In genomic region chr18:48470484-48471180, GRCh38 we compare ENCODE assay signal across 19 cellular contexts.
DNase-seq lines count a peak whose midpoint lies in the region; ATAC-seq and TF ChIP-seq lines count a peak whose summit lies in the region.
"Had no signal": no experiment of that assay in that cellular context is flagged by ENCODE, and none has a peak within 500 bp of the region (broad histone marks: within the 10 kb centered on the region; RNA-seq: fewer than 3 reads in every experiment).

No MANE protein-coding gene starts in this region.

- DNase-seq in BJ (ENCODE audit: low read depth) (peak; percentile 53), amniotic stem cell (lab: John Stamatoyannopoulos, UW) (peak; percentile 5), left ventricle myocardium inferior (no peak), GM23338 (ENCODE audit: low spot score) (no peak)
- no peak for DNase-seq in stimulated activated naive CD8-positive, alpha-beta T cell treated with anti-CD3 and anti-CD28 coated beads, Interleukin-15, amount 100 ng/mL, for 72 hours
- DNase-seq: activated CD4-positive, alpha-beta T cell treated with anti-CD3 and anti-CD28 coated beads for 1 hour; activated gamma-delta T cell treated with Interleukin-2 at 50 U/mL for 16 hours; dermis blood vessel endothelial cell; erythroblast; hypothalamus; kidney glomerular epithelial cell; NCI-H1417 treated with DMSO at 0.1 percent for 48 hours; pancreas; SIG-M5; stimulated activated naive CD4-positive, alpha-beta T cell had no signal

- peak overlapping the region; percentile 85 for H3K27ac ChIP-seq in left ventricle myocardium inferior (replicated peaks)
- H3K27ac ChIP-seq in skeletal muscle tissue (ENCODE audit: low read depth, low read length), result peak overlapping the region; percentile 26
- no peak overlapping the region for H3K27ac ChIP-seq in GM23338 (ENCODE audit: low read depth)
- H3K27ac ChIP-seq: pancreas had no signal

- H2AFZ ChIP-seq in GM23338, result no peak overlapping the region

- H3K4me1 ChIP-seq in left ventricle myocardium inferior, result peaks cover 14% of the 10 kb centered on the region
- H3K4me1 ChIP-seq in skeletal muscle tissue (ENCODE audit: control insufficient read depth in 3 of 3, insufficient read depth in 3 of 3, low read length in 3 of 3), result peaks cover 0 to 4% (median 2%) of the 10 kb centered on the region in 3 donors
- no peaks in the 10 kb centered on the region for H3K4me1 ChIP-seq in GM23338 (ENCODE audit: insufficient read depth)
- H3K4me1 ChIP-seq: pancreas had no signal

- POLR2A ChIA-PET in BJ (lab: Charles Lee), result no interaction called here

- peaks cover 5% of the 10 kb centered on the region; the same call in 1 of the 3 replicates for H3K9me3 Mint-ChIP-seq in GM23338
- H3K9me3 Mint-ChIP-seq in stimulated activated naive CD8-positive, alpha-beta T cell treated with anti-CD3 and anti-CD28 coated beads, Interleukin-15, amount 100 ng/mL, for 72 hours, result peaks cover 0 to 9% of the 10 kb centered on the region in 2 donors

- H3K9ac ChIP-seq in skeletal muscle tissue (ENCODE audit: low read depth in 1 of 3, low read length in 3 of 3), result no peak overlapping the region

- no peak overlapping the region for H3K4me3 Mint-ChIP-seq in GM23338
- H3K4me3 Mint-ChIP-seq in stimulated activated naive CD8-positive, alpha-beta T cell treated with anti-CD3 and anti-CD28 coated beads, Interleukin-15, amount 100 ng/mL, for 72 hours, result no peak overlapping the region

- no peaks in the 10 kb centered on the region for H3K79me2 ChIP-seq in GM23338 (replicated peaks; ENCODE audit: insufficient read depth)

- no peak overlapping the region for H3K4me2 ChIP-seq in GM23338

- no peak overlapping the region for H3K4me3 ChIP-seq in BJ (ENCODE audit: low read depth, low read length)
- H3K4me3 ChIP-seq in left ventricle myocardium inferior, result no peak overlapping the region
- peak overlapping the region in 1 of 3 donors; percentile 23 for H3K4me3 ChIP-seq in skeletal muscle tissue (ENCODE audit: low read length in 3 of 3)
- no peak overlapping the region for H3K4me3 ChIP-seq in GM23338
- H3K4me3 ChIP-seq: GM12878, pancreas had no signal

- no peak for TF ChIP-seq CTCF in BJ (IDR thresholded peaks at IDR 0.05; ENCODE audit: insufficient read depth, low read depth, low read length)
- TF ChIP-seq CTCF in left ventricle myocardium inferior (IDR thresholded peaks at IDR 0.05; ENCODE audit: borderline replicate concordance), result no peak
- TF ChIP-seq CTCF in GM23338 (conservative IDR thresholded peaks at IDR 0.05; ENCODE audit: low read depth in 2 of 2), result no peak

- no peaks in the 10 kb centered on the region for H3K36me3 Mint-ChIP-seq in GM23338 (ENCODE audit: low read depth)

- H3K27me3 ChIP-seq in BJ (ENCODE audit: control insufficient read depth, insufficient read depth, low read length) (no peaks in the 10 kb centered on the region), left ventricle myocardium inferior (ENCODE audit: low read depth) (no peaks in the 10 kb centered on the region), skeletal muscle tissue (ENCODE audit: control insufficient read depth in 3 of 3, insufficient read depth in 3 of 3, low read length in 3 of 3) (no peaks in the 10 kb centered on the region), GM23338 (ENCODE audit: insufficient read depth) (no peaks in the 10 kb centered on the region)
- H3K27me3 ChIP-seq: pancreas had no signal

- no peaks in the 10 kb centered on the region for H3K9me2 ChIP-seq in GM23338 (ENCODE audit: insufficient read depth)

- intact Hi-C loops in left ventricle myocardium inferior (cut with micrococcal nuclease), result no loop called here

- H3K27ac Mint-ChIP-seq in GM23338, result no peak overlapping the region
- no peak overlapping the region for H3K27ac Mint-ChIP-seq in stimulated activated naive CD8-positive, alpha-beta T cell treated with anti-CD3 and anti-CD28 coated beads, Interleukin-15, amount 100 ng/mL, for 72 hours

- H3K27me3 Mint-ChIP-seq in GM23338 (ENCODE audit: insufficient read depth, low read depth, poor library complexity), result peaks cover 8% of the 10 kb centered on the region
- peaks cover 67% of the 10 kb centered on the region for H3K27me3 Mint-ChIP-seq in stimulated activated naive CD8-positive, alpha-beta T cell treated with anti-CD3 and anti-CD28 coated beads, Interleukin-15, amount 100 ng/mL, for 72 hours

- CTCF ChIA-PET in BJ (lab: Yijun Ruan, JAX), result interaction anchor here (0.6 to 2.2 kb wide), 7 partner anchors 10 to 747 kb away, joined by 3 to 7 read pairs (median 3); no protein-coding TSS in a partner anchor

- no peaks in the 10 kb centered on the region for H4K20me1 ChIP-seq in GM23338 (replicated peaks; ENCODE audit: insufficient read depth)

- H3K4me1 Mint-ChIP-seq in GM23338, result no peaks in the 10 kb centered on the region
- H3K4me1 Mint-ChIP-seq in stimulated activated naive CD8-positive, alpha-beta T cell treated with anti-CD3 and anti-CD28 coated beads, Interleukin-15, amount 100 ng/mL, for 72 hours, result no peaks in the 10 kb centered on the region

- ATAC-seq in GM21360 (IDR thresholded peaks at IDR 0.05; ENCODE audit: unreplicated experiment) (no peak), GM23338 (no peak), HG02938 (IDR thresholded peaks at IDR 0.05; ENCODE audit: unreplicated experiment) (no peak)
- ATAC-seq in stimulated activated naive CD8-positive, alpha-beta T cell treated with anti-CD3 and anti-CD28 coated beads, Interleukin-15, amount 100 ng/mL, for 72 hours, result no peak
- ATAC-seq: GM12878 had no signal

- H3K36me3 ChIP-seq in BJ (ENCODE audit: control insufficient read depth, insufficient read depth, low read length), result no peaks in the 10 kb centered on the region
- no peaks in the 10 kb centered on the region for H3K36me3 ChIP-seq in left ventricle myocardium inferior
- no peaks in the 10 kb centered on the region for H3K36me3 ChIP-seq in skeletal muscle tissue (ENCODE audit: control insufficient read depth in 3 of 3, insufficient read depth in 3 of 3, low read length in 3 of 3)
- H3K36me3 ChIP-seq in GM23338 (ENCODE audit: insufficient read depth), result no peaks in the 10 kb centered on the region
- H3K36me3 ChIP-seq: pancreas had no signal

- H3F3A ChIP-seq in GM23338 (replicated peaks; ENCODE audit: low read depth), result no peaks in the 10 kb centered on the region

- no peaks in the 10 kb centered on the region for H3K9me3 ChIP-seq in left ventricle myocardium inferior (replicated peaks)
- H3K9me3 ChIP-seq in skeletal muscle tissue (ENCODE audit: control insufficient read depth in 3 of 3, low read length in 3 of 3), result no peaks in the 10 kb centered on the region
- H3K9me3 ChIP-seq: pancreas had no signal

TF ChIP-seq in GM23338, 12 proteins besides CTCF, POLR2A, EP300 and RAD21 (continues in another document):
- TF ChIP-seq EZH2phosphoT487 (IDR thresholded peaks at IDR 0.05; ENCODE audit: unreplicated experiment) (no peak), ZNF462 (CRISPR knock-in tag; IDR thresholded peaks at IDR 0.05) (no peak)

Comparison
In these comparisons a context has a peak if more than half of its experiments do, and no peak if none do; other contexts are left out.
1. DNase-seq: peak in BJ (single experiment) and amniotic stem cell (single experiment); none in left ventricle myocardium inferior (single experiment), GM23338 (single experiment) and stimulated activated naive CD8-positive, alpha-beta T cell treated with anti-CD3 and anti-CD28 coated beads, Interleukin-15, amount 100 ng/mL, for 72 hours (0 of 2).